In genomic region chr16:56022818-56023217, GRCh38 we compare ENCODE assay signal across 11 cellular contexts.
"Had no signal": no experiment of that assay in that cellular context is flagged by ENCODE, and none has a peak within 500 bp of the region (broad histone marks: within the 10 kb centered on the region; RNA-seq: fewer than 3 reads in every experiment).

No MANE protein-coding gene starts in this region.

- H3K36me3 ChIP-seq: HAP-1 had no signal

- DNase-seq: GM23248, GOT3, H7, H9, HCEC 1CT, HFFc6 had no signal

- H2AFZ ChIP-seq: GM23248, GM23338 had no signal

- H3K9me3 Mint-ChIP-seq: GM23338, H9 had no signal

- FAIRE-seq: H1, H54 had no signal

- H3K27ac ChIP-seq: GM23248 had no signal

- H3K4me2 ChIP-seq: GM23338 had no signal

- H3K4me1 ChIP-seq: HAP-1 had no signal

- H3K4me1 Mint-ChIP-seq: GM23338, H9 had no signal

- H3K9me3 ChIP-seq: HAP-1 had no signal

- ATAC-seq: GM23338, HCT116 had no signal

- H3K9ac ChIP-seq: GM23248 had no signal

- H3K4me3 Mint-ChIP-seq: GM23338, H9, HFFc6 had no signal

- H3K4me3 ChIP-seq: GM23248, GM23338, HAP-1 had no signal

- H3K27ac Mint-ChIP-seq: GM23338, H9, HFFc6 had no signal
